In genomic region chr2:105919826-105920225, GRCh38 we compare ENCODE assay signal across 1 cellular context.
TF ChIP-seq lines count a peak whose summit lies in the region.

No MANE protein-coding gene starts in this region.

TF ChIP-seq in HepG2, 621 proteins besides CTCF, POLR2A, EP300 and RAD21 (continued from another document):
- TF ChIP-seq ZNF704 (CRISPR knock-in tag; IDR thresholded peaks at IDR 0.05; ENCODE audit: borderline replicate concordance) (no peak), ZKSCAN5 (CRISPR knock-in tag; IDR thresholded peaks at IDR 0.05) (no peak), ATF1 (CRISPR knock-in tag; IDR thresholded peaks at IDR 0.05) (no peak), ZC3H4 (CRISPR knock-in tag; IDR thresholded peaks at IDR 0.05; ENCODE audit: borderline replicate concordance) (no peak), CHD4 (IDR thresholded peaks at IDR 0.05; ENCODE audit: borderline replicate concordance, low read length) (peak; percentile 77), ZBTB38 (CRISPR knock-in tag; IDR thresholded peaks at IDR 0.05) (no peak), CEBPG (CRISPR knock-in tag; IDR thresholded peaks at IDR 0.05) (no peak), ZNF3 (CRISPR knock-in tag; IDR thresholded peaks at IDR 0.05) (no peak), CEBPB (IDR thresholded peaks at IDR 0.05; ENCODE audit: borderline replicate concordance, low read depth, low read length) (no peak), ZBTB8A (CRISPR knock-in tag; IDR thresholded peaks at IDR 0.05; ENCODE audit: borderline replicate concordance, low read depth) (no peak), HOXA9 (CRISPR knock-in tag; IDR thresholded peaks at IDR 0.05; ENCODE audit: borderline replicate concordance) (no peak), KDM4B (CRISPR knock-in tag; IDR thresholded peaks at IDR 0.05) (0 out of 2 replicates have a peak, but pooled peaks have one; percentile 8), ZNF737 (CRISPR knock-in tag; IDR thresholded peaks at IDR 0.05; ENCODE audit: borderline replicate concordance) (no peak), CC2D1A (CRISPR knock-in tag; IDR thresholded peaks at IDR 0.05) (no peak), ZNF232 (CRISPR knock-in tag; IDR thresholded peaks at IDR 0.05; ENCODE audit: borderline replicate concordance) (peak; percentile 46; the same call in 1 of the 2 replicates), RBFOX2 (IDR thresholded peaks at IDR 0.05; ENCODE audit: low read depth, low read length) (no peak), U2AF1 (optimal IDR thresholded peaks at IDR 0.05; ENCODE audit: low read depth, low read length) (no peak), ZNF234 (CRISPR knock-in tag; conservative IDR thresholded peaks at IDR 0.05) (no peak)
- TF ChIP-seq, protein P1, sequence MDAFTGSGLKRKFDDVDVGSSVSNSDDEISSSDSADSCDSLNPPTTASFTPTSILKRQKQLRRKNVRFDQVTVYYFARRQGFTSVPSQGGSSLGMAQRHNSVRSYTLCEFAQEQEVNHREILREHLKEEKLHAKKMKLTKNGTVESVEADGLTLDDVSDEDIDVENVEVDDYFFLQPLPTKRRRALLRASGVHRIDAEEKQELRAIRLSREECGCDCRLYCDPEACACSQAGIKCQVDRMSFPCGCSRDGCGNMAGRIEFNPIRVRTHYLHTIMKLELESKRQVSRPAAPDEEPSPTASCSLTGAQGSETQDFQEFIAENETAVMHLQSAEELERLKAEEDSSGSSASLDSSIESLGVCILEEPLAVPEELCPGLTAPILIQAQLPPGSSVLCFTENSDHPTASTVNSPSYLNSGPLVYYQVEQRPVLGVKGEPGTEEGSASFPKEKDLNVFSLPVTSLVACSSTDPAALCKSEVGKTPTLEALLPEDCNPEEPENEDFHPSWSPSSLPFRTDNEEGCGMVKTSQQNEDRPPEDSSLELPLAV (CRISPR knock-in tag; conservative IDR thresholded peaks at IDR 0.05; ENCODE audit: low read depth), result no peak
- TF ChIP-seq, protein P2, sequence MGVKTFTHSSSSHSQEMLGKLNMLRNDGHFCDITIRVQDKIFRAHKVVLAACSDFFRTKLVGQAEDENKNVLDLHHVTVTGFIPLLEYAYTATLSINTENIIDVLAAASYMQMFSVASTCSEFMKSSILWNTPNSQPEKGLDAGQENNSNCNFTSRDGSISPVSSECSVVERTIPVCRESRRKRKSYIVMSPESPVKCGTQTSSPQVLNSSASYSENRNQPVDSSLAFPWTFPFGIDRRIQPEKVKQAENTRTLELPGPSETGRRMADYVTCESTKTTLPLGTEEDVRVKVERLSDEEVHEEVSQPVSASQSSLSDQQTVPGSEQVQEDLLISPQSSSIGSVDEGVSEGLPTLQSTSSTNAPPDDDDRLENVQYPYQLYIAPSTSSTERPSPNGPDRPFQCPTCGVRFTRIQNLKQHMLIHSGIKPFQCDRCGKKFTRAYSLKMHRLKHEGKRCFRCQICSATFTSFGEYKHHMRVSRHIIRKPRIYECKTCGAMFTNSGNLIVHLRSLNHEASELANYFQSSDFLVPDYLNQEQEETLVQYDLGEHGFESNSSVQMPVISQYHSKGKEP (CRISPR knock-in tag; IDR thresholded peaks at IDR 0.05), result no peak
- TF ChIP-seq, protein P3, sequence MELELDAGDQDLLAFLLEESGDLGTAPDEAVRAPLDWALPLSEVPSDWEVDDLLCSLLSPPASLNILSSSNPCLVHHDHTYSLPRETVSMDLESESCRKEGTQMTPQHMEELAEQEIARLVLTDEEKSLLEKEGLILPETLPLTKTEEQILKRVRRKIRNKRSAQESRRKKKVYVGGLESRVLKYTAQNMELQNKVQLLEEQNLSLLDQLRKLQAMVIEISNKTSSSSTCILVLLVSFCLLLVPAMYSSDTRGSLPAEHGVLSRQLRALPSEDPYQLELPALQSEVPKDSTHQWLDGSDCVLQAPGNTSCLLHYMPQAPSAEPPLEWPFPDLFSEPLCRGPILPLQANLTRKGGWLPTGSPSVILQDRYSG (CRISPR knock-in tag; IDR thresholded peaks at IDR 0.05), result no peak
